Comparison of ENCODE assay signal across 13 cellular contexts in the genomic region with DNA sequence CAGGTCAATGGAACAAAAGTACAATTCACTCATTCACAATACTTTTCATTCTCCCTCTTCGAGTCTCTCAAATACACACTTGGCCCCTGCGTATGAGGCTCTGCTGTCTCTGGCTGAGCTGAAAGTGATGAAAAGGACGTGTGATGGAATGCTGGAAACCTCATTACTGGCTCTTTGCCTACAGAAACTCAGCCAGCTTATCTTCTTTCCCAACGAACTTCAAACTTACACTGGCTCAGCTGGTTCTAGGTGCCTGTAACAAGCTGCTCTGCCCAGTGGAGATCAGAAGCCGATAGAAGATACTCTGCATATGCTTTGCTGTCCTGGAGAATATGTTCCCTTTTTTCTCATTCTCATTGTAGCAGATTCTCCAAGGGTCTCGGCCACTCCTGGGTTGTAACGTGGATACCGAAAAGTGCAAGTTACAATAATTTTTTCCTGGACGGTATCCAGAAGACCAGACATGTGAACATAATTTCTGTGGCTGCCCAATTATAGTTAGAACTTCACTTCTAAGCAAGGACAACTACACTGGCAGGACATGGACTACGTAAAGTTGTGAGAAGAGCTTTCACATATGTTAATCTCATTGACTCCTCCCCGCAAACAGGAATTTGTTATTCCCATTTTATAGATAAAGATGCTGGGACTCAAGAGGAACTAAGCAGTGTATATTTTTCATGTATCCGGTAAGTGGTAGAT.
A peak's percentile ranks its signal among the peaks of the same experiment; 100 is the strongest.
DNase-seq lines count a peak whose midpoint lies in the region; ATAC-seq and TF ChIP-seq lines count a peak whose summit lies in the region.
"Had no signal": no experiment of that assay in that cellular context is flagged by ENCODE, and none has a peak within 500 bp of the region (broad histone marks: within the 10 kb centered on the region; RNA-seq: fewer than 3 reads in every experiment).

No MANE protein-coding gene starts in this region.

- H3K9ac ChIP-seq in mammary epithelial cell (ENCODE audit: insufficient read depth, low read length) = no peak overlapping the region

- BruUV-seq in mammary epithelial cell (replicated peaks; lab: Mats Ljungman, UMichigan) = no TSS peak

- in situ Hi-C loops in mammary epithelial cell (cut with MboI; ENCODE audit: low sequenced_read_pairs in 2 of 2) = no loop called here

- TF ChIP-seq CTCF in mammary epithelial cell (conservative IDR thresholded peaks at IDR 0.05 in 1 of 2, IDR thresholded peaks at IDR 0.05 in 1 of 2; ENCODE audit: extremely low read depth in 1 of 2, insufficient read depth in 1 of 2, low read depth in 1 of 2, low read length in 2 of 2) (no peak), breast epithelium (IDR thresholded peaks at IDR 0.05) (no peak), uterus (IDR thresholded peaks at IDR 0.05) (no peak)

- dilution Hi-C loops in mammary epithelial cell (cut with HindIII; ENCODE audit: low sequenced_read_pairs) = loop anchor here (5.0 kb wide), 1 partner anchor 41 kb away; no protein-coding TSS in a partner anchor

- no peaks in the 10 kb centered on the region for H3K79me2 ChIP-seq in mammary epithelial cell (ENCODE audit: insufficient read depth, low read length)

- WGBS in mammary epithelial cell (ENCODE audit: low coverage, missing lambda C conversion rate) = 55% methylated on average over 12 of the region's 12 CpGs

- peak overlapping the region; percentile 1 for H2AFZ ChIP-seq in mammary epithelial cell (ENCODE audit: low read depth, low read length)

- no peak for TF ChIP-seq POLR2A in breast epithelium (IDR thresholded peaks at IDR 0.05)
- no peak for TF ChIP-seq POLR2A in uterus (IDR thresholded peaks at IDR 0.05)

- no peak for DNase-seq in mammary epithelial cell
- no peak for DNase-seq in breast epithelium (ENCODE audit: low spot score in 2 of 2)
- peak; percentile 39 for DNase-seq in Right ventricle myocardium superior
- DNase-seq in mucosa of gallbladder (ENCODE audit: low spot score) = peak; percentile 69
- peak; percentile 21 to 22 for DNase-seq in uterus
- DNase-seq: activated CD4-positive, alpha-beta T cell treated with anti-CD3 and anti-CD28 coated beads, Interleukin-2, amount 10 ng/mL, durations not matched to agents 7 days and 5 days; activated T-cell treated with anti-CD3 and anti-CD28 coated beads, Interleukin-2, amount 50 U/mL, for 4 hours; COR-L47; MG63; stimulated activated CD4-positive, alpha-beta T cell treated with anti-CD3 and anti-CD28 coated beads, Interleukin-4, amount 100 ng/mL, for 1 hour had no signal

- H3K4me1 ChIP-seq in mammary epithelial cell (ENCODE audit: insufficient read depth, low read length) (peaks cover 16% of the 10 kb centered on the region), breast epithelium (no peaks in the 10 kb centered on the region), uterus (no peaks in the 10 kb centered on the region)

- ATAC-seq in Right ventricle myocardium superior (ENCODE audit: poor library complexity) = peak; percentile 97
- no peak for ATAC-seq in GM19467 (IDR thresholded peaks at IDR 0.05; ENCODE audit: unreplicated experiment)
- ATAC-seq in HG03439 (IDR thresholded peaks at IDR 0.05; ENCODE audit: unreplicated experiment) = no peak
- no peak for ATAC-seq in GM18517 (IDR thresholded peaks at IDR 0.05; ENCODE audit: unreplicated experiment)
- ATAC-seq: activated T-cell treated with anti-CD3 and anti-CD28 coated beads, Interleukin-2, amount 50 U/mL, for 4 hours had no signal

- H3K9me3 ChIP-seq in mammary epithelial cell (replicated peaks; ENCODE audit: insufficient read depth, low read length) = no peaks in the 10 kb centered on the region
- H3K9me3 ChIP-seq in breast epithelium = no peaks in the 10 kb centered on the region
- no peaks in the 10 kb centered on the region for H3K9me3 ChIP-seq in uterus
- H3K9me3 ChIP-seq: MG63 had no signal

- no peaks in the 10 kb centered on the region for H3K36me3 ChIP-seq in mammary epithelial cell (ENCODE audit: insufficient read depth, low read length)
- no peaks in the 10 kb centered on the region for H3K36me3 ChIP-seq in breast epithelium
- no peaks in the 10 kb centered on the region for H3K36me3 ChIP-seq in uterus
- H3K36me3 ChIP-seq: MG63 had no signal

- H4K20me1 ChIP-seq in mammary epithelial cell (ENCODE audit: insufficient read depth, low read length) = no peaks in the 10 kb centered on the region

- H3K27ac ChIP-seq in mammary epithelial cell (ENCODE audit: insufficient read depth, low read depth, low read length) = no peak overlapping the region
- H3K27ac ChIP-seq in breast epithelium = no peak overlapping the region
- peak overlapping the region in 1 of 2 donors; percentile 10 for H3K27ac ChIP-seq in uterus

- CTCF ChIA-PET in mammary epithelial cell (lab: Charles Lee; ENCODE audit: low non-redundant PET) = no interaction called here

- intact Hi-C loops in mammary epithelial cell (cut with micrococcal nuclease) (no loop called here), breast epithelium (cut with DNase I; ENCODE audit: low total_unique reads) (no loop called here), Right ventricle myocardium superior (cut with DNase I) (no loop called here), uterus (cut with DNase I; ENCODE audit: low total_unique reads) (no loop called here)

- no peak overlapping the region for H3K4me2 ChIP-seq in mammary epithelial cell (ENCODE audit: insufficient read depth, low read depth, low read length)

- no peak overlapping the region for H3K4me3 ChIP-seq in mammary epithelial cell (replicated peaks in 1 of 3; ENCODE audit: insufficient read depth in 1 of 3, low read depth in 2 of 3, low read length in 3 of 3)
- no peak overlapping the region for H3K4me3 ChIP-seq in breast epithelium
- no peak overlapping the region for H3K4me3 ChIP-seq in uterus
- H3K4me3 ChIP-seq: MG63 had no signal

- no peaks in the 10 kb centered on the region for H3K27me3 ChIP-seq in mammary epithelial cell (ENCODE audit: insufficient read depth, low read length)
- no peaks in the 10 kb centered on the region for H3K27me3 ChIP-seq in breast epithelium
- H3K27me3 ChIP-seq in uterus = no peaks in the 10 kb centered on the region
- H3K27me3 ChIP-seq: MG63 had no signal

Comparison
In these comparisons a context has a peak if more than half of its experiments do, and no peak if none do; other contexts are left out.
1. DNase-seq: peak in Right ventricle myocardium superior (single experiment), mucosa of gallbladder (single experiment) and uterus (2 of 2); none in mammary epithelial cell (single experiment) and breast epithelium (0 of 2).